7 cellular contexts compared by ENCODE assay signal in genomic region chr6:37194886-37195285, GRCh38. TPM values are rescaled to one million over a fixed set of nuclear protein-coding genes. Genes with fewer than 3 reads are reported as not detected.
DNase-seq lines count a peak whose midpoint lies in the region; ATAC-seq, FAIRE-seq and TF ChIP-seq lines count a peak whose summit lies in the region.
"Not testable (repeated sequence)": the region's sequence is repeated elsewhere in the genome, so short reads cannot be mapped to it uniquely, and the experiment has no call there.

No MANE protein-coding gene starts in this region.

- H3K4me3 Mint-ChIP-seq in T-helper 17 cell; activated CD4-positive, alpha-beta memory T cell treated with anti-CD3 and anti-CD28 coated beads for 36 hours; activated naive CD4-positive, alpha-beta T cell treated with anti-CD3 and anti-CD28 coated beads, Interleukin-2, amount 50 U/mL, for 24 hours; stimulated activated effector memory CD8-positive, alpha-beta T cell treated with anti-CD3 and anti-CD28 coated beads, Interleukin-12 subunit alpha, Interleukin-12 subunit beta, amount 100 ng/mL, for 72 hours: not testable (repeated sequence)
- peak overlapping the region; percentile 45 to 67 for H3K4me3 Mint-ChIP-seq in activated T-cell treated with anti-CD3 and anti-CD28 coated beads, Interleukin-2, amount 50 U/mL, for 72 hours

- H3K36me3 Mint-ChIP-seq in T-helper 17 cell (ENCODE audit: low read depth); activated CD4-positive, alpha-beta memory T cell treated with anti-CD3 and anti-CD28 coated beads for 36 hours; activated T-cell treated with anti-CD3 and anti-CD28 coated beads, Interleukin-2, amount 50 U/mL, for 72 hours (ENCODE audit: insufficient read depth in 2 of 2); activated naive CD4-positive, alpha-beta T cell treated with anti-CD3 and anti-CD28 coated beads, Interleukin-2, amount 50 U/mL, for 24 hours; stimulated activated effector memory CD8-positive, alpha-beta T cell treated with anti-CD3 and anti-CD28 coated beads, Interleukin-12 subunit alpha, Interleukin-12 subunit beta, amount 100 ng/mL, for 72 hours: not testable (repeated sequence)

- POLR2A ChIA-PET in activated CD4-positive, alpha-beta memory T cell treated with anti-CD3 and anti-CD28 coated beads for 36 hours (lab: Charles Lee), result not testable (repeated sequence)
- POLR2A ChIA-PET in GM12878 (lab: Charles Lee), result interaction anchor here (0.6 to 1.0 kb wide), 5 partner anchors 18 to 228 kb away, joined by 3 to 6 read pairs (median 4); no protein-coding TSS in a partner anchor

- intact Hi-C loops in activated CD4-positive, alpha-beta memory T cell treated with anti-CD3 and anti-CD28 coated beads for 36 hours (cut with micrococcal nuclease); GM12878 (cut with micrococcal nuclease; ENCODE audit: unreplicated experiment): not testable (repeated sequence)

- RAD21 ChIA-PET in GM12878 (lab: Charles Lee; ENCODE audit: unreplicated experiment), result interaction anchor here (1.6 to 1.8 kb wide), 2 partner anchors 23 to 143 kb away, joined by 4 to 6 read pairs; no protein-coding TSS in a partner anchor

- in situ Hi-C loops in GM12878 (cut with MboI), result not testable (repeated sequence)

- H3K27me3 ChIP-seq in GM12878 (replicated peaks in 1 of 2; ENCODE audit: control insufficient read depth in 2 of 2, insufficient read depth in 2 of 2, low read length in 1 of 2), result not testable (repeated sequence)

- TF ChIP-seq RAD21 in GM12878 (IDR thresholded peaks at IDR 0.05; ENCODE audit: insufficient read depth, low read depth, low read length), result not testable (repeated sequence)

- not testable (repeated sequence) for BruUV-seq in GM12878 (replicated peaks; lab: Mats Ljungman, UMichigan)

- not testable (repeated sequence) for H4K20me1 ChIP-seq in GM12878 (ENCODE audit: control insufficient read depth, insufficient read depth)

- not testable (repeated sequence) for H3K9me3 Mint-ChIP-seq in activated CD4-positive, alpha-beta memory T cell treated with anti-CD3 and anti-CD28 coated beads for 36 hours; activated T-cell treated with anti-CD3 and anti-CD28 coated beads, Interleukin-2, amount 50 U/mL, for 72 hours; activated naive CD4-positive, alpha-beta T cell treated with anti-CD3 and anti-CD28 coated beads, Interleukin-2, amount 50 U/mL, for 24 hours; stimulated activated effector memory CD8-positive, alpha-beta T cell treated with anti-CD3 and anti-CD28 coated beads, Interleukin-12 subunit alpha, Interleukin-12 subunit beta, amount 100 ng/mL, for 72 hours

- TF ChIP-seq CTCF in GM12878 (IDR thresholded peaks at IDR 0.05 in 2 of 3, conservative IDR thresholded peaks at IDR 0.05 in 1 of 3; ENCODE audit: control insufficient read depth in 2 of 3, extremely low read depth in 1 of 3, insufficient read depth in 1 of 3, low read depth in 3 of 3, low read length in 3 of 3), result not testable (repeated sequence)

- not testable (repeated sequence) for H3K9me3 ChIP-seq in T-helper 17 cell (ENCODE audit: control insufficient read depth, low read length, poor library complexity, severe bottlenecking); GM12878 (replicated peaks; ENCODE audit: control insufficient read depth, insufficient read depth, low read length)

- not testable (repeated sequence) for FAIRE-seq in GM12878 (lab: Jason Lieb, UNC)

- TF ChIP-seq EP300 in GM12878 (IDR thresholded peaks at IDR 0.05; ENCODE audit: borderline replicate concordance in 1 of 2, control insufficient read depth in 1 of 2, low read depth in 2 of 2, low read length in 2 of 2), result not testable (repeated sequence)

- not testable (repeated sequence) for H3K4me1 ChIP-seq in GM12878 (ENCODE audit: control insufficient read depth, insufficient read depth, low read length)

- H3K4me1 Mint-ChIP-seq in T-helper 17 cell, result not testable (repeated sequence)
- H3K4me1 Mint-ChIP-seq in activated CD4-positive, alpha-beta memory T cell treated with anti-CD3 and anti-CD28 coated beads for 36 hours (ENCODE audit: low read depth), result peaks cover 35% of the 10 kb centered on the region
- H3K4me1 Mint-ChIP-seq in activated T-cell treated with anti-CD3 and anti-CD28 coated beads, Interleukin-2, amount 50 U/mL, for 72 hours (ENCODE audit: low read depth), result peaks cover 48% of the 10 kb centered on the region
- H3K4me1 Mint-ChIP-seq in activated naive CD4-positive, alpha-beta T cell treated with anti-CD3 and anti-CD28 coated beads, Interleukin-2, amount 50 U/mL, for 24 hours, result peaks cover 30% of the 10 kb centered on the region
- peaks cover 30% of the 10 kb centered on the region for H3K4me1 Mint-ChIP-seq in stimulated activated effector memory CD8-positive, alpha-beta T cell treated with anti-CD3 and anti-CD28 coated beads, Interleukin-12 subunit alpha, Interleukin-12 subunit beta, amount 100 ng/mL, for 72 hours

- ATAC-seq in T-helper 17 cell; stimulated activated effector memory CD8-positive, alpha-beta T cell treated with anti-CD3 and anti-CD28 coated beads, Interleukin-12 subunit alpha, Interleukin-12 subunit beta, amount 100 ng/mL, for 72 hours: not testable (repeated sequence)
- ATAC-seq in activated T-cell treated with anti-CD3 and anti-CD28 coated beads, Interleukin-2, amount 50 U/mL, for 72 hours (replicated peaks in 1 of 2), result peak; percentile 29 to 32
- ATAC-seq in GM12878, result peak; percentile 54

- WGBS in GM12878 (ENCODE audit: insufficient coverage, insufficient replicate concordance, low lambda C conversion rate, missing lambda C conversion rate), result 100% methylated on average over 1 of the region's 1 CpG

- peak; percentile 52 for DNase-seq in GF-D8 (lab: John Stamatoyannopoulos, UW)
- DNase-seq in T-helper 17 cell; activated CD4-positive, alpha-beta memory T cell treated with anti-CD3 and anti-CD28 coated beads for 36 hours; activated T-cell treated with anti-CD3 and anti-CD28 coated beads, Interleukin-2, amount 50 U/mL, for 72 hours; GM12878 (ENCODE audit: low read depth, low spot score); stimulated activated effector memory CD8-positive, alpha-beta T cell treated with anti-CD3 and anti-CD28 coated beads, Interleukin-12 subunit alpha, Interleukin-12 subunit beta, amount 100 ng/mL, for 72 hours (ENCODE audit: low spot score in 2 of 2): not testable (repeated sequence)

- not testable (repeated sequence) for TF ChIP-seq POLR2A in GM12878 (IDR thresholded peaks at IDR 0.05; ENCODE audit: low read depth, low read length)

- peak overlapping the region; percentile 37 for H3K27ac Mint-ChIP-seq in T-helper 17 cell
- peak overlapping the region; percentile 81 for H3K27ac Mint-ChIP-seq in activated CD4-positive, alpha-beta memory T cell treated with anti-CD3 and anti-CD28 coated beads for 36 hours
- peak overlapping the region; percentile 88 for H3K27ac Mint-ChIP-seq in activated T-cell treated with anti-CD3 and anti-CD28 coated beads, Interleukin-2, amount 50 U/mL, for 72 hours
- H3K27ac Mint-ChIP-seq in activated naive CD4-positive, alpha-beta T cell treated with anti-CD3 and anti-CD28 coated beads, Interleukin-2, amount 50 U/mL, for 24 hours, result peak overlapping the region; percentile 2
- peak overlapping the region; percentile 77 for H3K27ac Mint-ChIP-seq in stimulated activated effector memory CD8-positive, alpha-beta T cell treated with anti-CD3 and anti-CD28 coated beads, Interleukin-12 subunit alpha, Interleukin-12 subunit beta, amount 100 ng/mL, for 72 hours

- not testable (repeated sequence) for H3K27me3 Mint-ChIP-seq in T-helper 17 cell; activated CD4-positive, alpha-beta memory T cell treated with anti-CD3 and anti-CD28 coated beads for 36 hours; activated T-cell treated with anti-CD3 and anti-CD28 coated beads, Interleukin-2, amount 50 U/mL, for 72 hours (ENCODE audit: low read depth); activated naive CD4-positive, alpha-beta T cell treated with anti-CD3 and anti-CD28 coated beads, Interleukin-2, amount 50 U/mL, for 24 hours

- not testable (repeated sequence) for H3K36me3 ChIP-seq in GM12878 (ENCODE audit: control insufficient read depth in 2 of 2, insufficient read depth in 2 of 2, low read length in 1 of 2)

- not testable (repeated sequence) for H2AFZ ChIP-seq in GM12878 (ENCODE audit: control insufficient read depth, low read depth, low read length)

- not testable (repeated sequence) for H3K4me3 ChIP-seq in GM12878

- CTCF ChIA-PET in activated CD4-positive, alpha-beta memory T cell treated with anti-CD3 and anti-CD28 coated beads for 36 hours (lab: Charles Lee), result interaction anchor here (1.4 to 4.0 kb wide), 6 partner anchors 10 to 177 kb away, joined by 6 to 33 read pairs (median 8); no protein-coding TSS in a partner anchor
- CTCF ChIA-PET in GM12878 (lab: Yijun Ruan, JAX), result interaction anchor here (1.0 to 3.6 kb wide), 6 partner anchors 14 to 177 kb away, joined by 3 to 18 read pairs (median 7); no protein-coding TSS in a partner anchor

- SMC1A ChIA-PET in GM12878 (lab: Charles Lee; ENCODE audit: uncharacterized antibody, unreplicated experiment), result interaction anchor here (1.0 to 1.2 kb wide), 2 partner anchors 17 to 177 kb away, joined by 3 to 6 read pairs; no protein-coding TSS in a partner anchor

- not testable (repeated sequence) for H3K27ac ChIP-seq in GM12878 (ENCODE audit: control insufficient read depth, insufficient read depth)

- H3K4me2 ChIP-seq in GM12878 (ENCODE audit: control insufficient read depth, insufficient read depth), result not testable (repeated sequence)

- not testable (repeated sequence) for H3K9ac ChIP-seq in GM12878 (ENCODE audit: control insufficient read depth, insufficient read depth, low read length)

- H3K79me2 ChIP-seq in GM12878 (ENCODE audit: control insufficient read depth, insufficient read depth, low read length), result not testable (repeated sequence)

RNA-seq across cellular contexts. Expression of gene PIM1, which starts 24.9 kb away (rescaled TPM):
- total RNA-seq in T-helper 17 cell, result 100 to 1,000 TPM; 210 to 310 TPM
- total RNA-seq in activated CD4-positive, alpha-beta memory T cell treated with anti-CD3 and anti-CD28 coated beads for 36 hours, result 100 to 1,000 TPM; 204 TPM
- total RNA-seq in activated T-cell treated with anti-CD3 and anti-CD28 coated beads, Interleukin-2, amount 50 U/mL, for 72 hours, result 100 to 1,000 TPM; 334 to 429 TPM
- 6.3 and 7.3 TPM in 2 replicates for total RNA-seq in GM12878 (2013; cell fraction: nucleolus; rRNA removed)
- 10.6 and 12.5 TPM in 2 replicates for total RNA-seq in GM12878 (2014; rRNA removed)
- 9.9 and 10.5 TPM in 2 replicates for total RNA-seq in GM12878 (2014; rRNA removed; fragmentation: Illumina TruSeq; extraction: Trizol)
- 20.6 and 22.0 TPM in 2 replicates for total RNA-seq in GM12878 (2021)
- 8.2 TPM for polyA plus RNA-seq in GM12878 (2011; ENCODE audit: low read depth)
- polyA plus RNA-seq in GM12878 (2011; rRNA removed), result 6.4 and 10.4 TPM in 2 replicates
- polyA plus RNA-seq in GM12878 (2011; cell fraction: cytosol; rRNA removed), result 9.2 and 10.8 TPM in 2 replicates
- 14.0 and 16.8 TPM in 2 replicates for polyA plus RNA-seq in GM12878 (2011; cell fraction: nucleus; rRNA removed)
- 12.5 and 17.7 TPM in 2 replicates for polyA plus RNA-seq in GM12878 (2012)
- 29.0 and 33.9 TPM in 2 replicates for polyA plus RNA-seq in GM12878 (2014; fragmentation: Illumina TruSeq; extraction: Trizol)
- polyA plus RNA-seq in GM12878 (2014; fragmentation: Nextera tagmentation; extraction: Ambion mirVana), result 1 to 10 TPM in 1 of 2 experiments, under 1 TPM in 1; 0.66 to 3.0 TPM
- polyA plus RNA-seq in GM12878 (2014; rRNA removed), result 11.1 and 11.6 TPM in 2 replicates
- 1 to 10 TPM; 7.0 to 8.1 TPM for polyA plus RNA-seq in GM12878 (2016; fragmentation: Nextera tagmentation; extraction: Ambion mirVana)
- polyA minus RNA-seq in GM12878 (2011; rRNA and poly(A)+ RNA removed), result 9.8 and 11.3 TPM in 2 replicates
- 4.7 and 7.4 TPM in 2 replicates for polyA minus RNA-seq in GM12878 (2011; cell fraction: cytosol; rRNA and poly(A)+ RNA removed)
- polyA minus RNA-seq in GM12878 (2011; cell fraction: nucleus; rRNA and poly(A)+ RNA removed), result 6.0 and 8.4 TPM in 2 replicates

Comparison
In these comparisons a context has a peak if more than half of its experiments do, and no peak if none do; other contexts are left out.
1. H3K27ac Mint-ChIP-seq: peak in every context shown above with its lines; median percentile 88 in activated T-cell treated with anti-CD3 and anti-CD28 coated beads, Interleukin-2, amount 50 U/mL, for 72 hours; 81 in activated CD4-positive, alpha-beta memory T cell treated with anti-CD3 and anti-CD28 coated beads for 36 hours; 77 in stimulated activated effector memory CD8-positive, alpha-beta T cell treated with anti-CD3 and anti-CD28 coated beads, Interleukin-12 subunit alpha, Interleukin-12 subunit beta, amount 100 ng/mL, for 72 hours; 37 in T-helper 17 cell; 2 in activated naive CD4-positive, alpha-beta T cell treated with anti-CD3 and anti-CD28 coated beads, Interleukin-2, amount 50 U/mL, for 24 hours.
2. RNA of gene PIM1, which starts 24.9 kb away (total RNA-seq): 334 to 429 TPM in activated T-cell treated with anti-CD3 and anti-CD28 coated beads, Interleukin-2, amount 50 U/mL, for 72 hours, 210 to 310 TPM in T-helper 17 cell and 204 TPM in activated CD4-positive, alpha-beta memory T cell treated with anti-CD3 and anti-CD28 coated beads for 36 hours; 6.3 to 22.0 TPM in GM12878; every median in the first group is over 4 times any median in the second.